In genomic region chr2:3661149-3661660, GRCh38 we compare ENCODE assay signal across 28 cellular contexts. TPM values are rescaled to one million over a fixed set of nuclear protein-coding genes. Genes with fewer than 3 reads are reported as not detected.
DNase-seq lines count a peak whose midpoint lies in the region; ATAC-seq and TF ChIP-seq lines count a peak whose summit lies in the region.
"Had no signal": no experiment of that assay in that cellular context is flagged by ENCODE, and none has a peak within 500 bp of the region (broad histone marks: within the 10 kb centered on the region; RNA-seq: fewer than 3 reads in every experiment).

No MANE protein-coding gene starts in this region.

- POLR2A ChIA-PET in activated CD4-positive, alpha-beta memory T cell treated with anti-CD3 and anti-CD28 coated beads, Interleukin-2, amount 10 ng/mL, durations not matched to agents 7 days and 5 days (lab: Charles Lee): interaction anchor here (1.6 to 3.3 kb wide), 3 partner anchors 9 to 103 kb away, joined by 4 to 20 read pairs (median 11); partner anchors contain the start of gene RNASEH1
- POLR2A ChIA-PET in activated CD4-positive, alpha-beta memory T cell treated with anti-CD3 and anti-CD28 coated beads for 36 hours (lab: Charles Lee): no interaction called here

- no peaks in the 10 kb centered on the region for H3K27me3 Mint-ChIP-seq in activated CD4-positive, alpha-beta memory T cell treated with anti-CD3 and anti-CD28 coated beads, Interleukin-2, amount 10 ng/mL, durations not matched to agents 7 days and 5 days
- H3K27me3 Mint-ChIP-seq in activated CD4-positive, alpha-beta memory T cell treated with anti-CD3 and anti-CD28 coated beads for 36 hours: peaks cover 3% of the 10 kb centered on the region
- H3K27me3 Mint-ChIP-seq in endodermal cell (ENCODE audit: insufficient read depth): no peaks in the 10 kb centered on the region
- H3K27me3 Mint-ChIP-seq in stimulated activated memory B cell treated with anti-CD40 and anti-IgM and Interleukin-4, amounts not matched to agents 10 μg/mL and 1 μg/mL and 100 μg/mL, for 72 hours: peaks cover 7% of the 10 kb centered on the region
- H3K27me3 Mint-ChIP-seq: activated naive CD8-positive, alpha-beta T cell had no signal

- no peak overlapping the region for H3K4me3 Mint-ChIP-seq in activated CD4-positive, alpha-beta memory T cell treated with anti-CD3 and anti-CD28 coated beads, Interleukin-2, amount 10 ng/mL, durations not matched to agents 7 days and 5 days
- H3K4me3 Mint-ChIP-seq in activated CD4-positive, alpha-beta memory T cell treated with anti-CD3 and anti-CD28 coated beads for 36 hours: no peak overlapping the region
- no peak overlapping the region for H3K4me3 Mint-ChIP-seq in endodermal cell
- no peak overlapping the region for H3K4me3 Mint-ChIP-seq in stimulated activated memory B cell treated with anti-CD40 and anti-IgM and Interleukin-4, amounts not matched to agents 10 μg/mL and 1 μg/mL and 100 μg/mL, for 72 hours
- H3K4me3 Mint-ChIP-seq: activated naive CD8-positive, alpha-beta T cell; T-cell had no signal

- no peak for DNase-seq in activated CD4-positive, alpha-beta memory T cell treated with anti-CD3 and anti-CD28 coated beads, Interleukin-2, amount 10 ng/mL, durations not matched to agents 7 days and 5 days
- no peak for DNase-seq in activated CD4-positive, alpha-beta memory T cell treated with anti-CD3 and anti-CD28 coated beads for 36 hours
- DNase-seq in Peyer's patch: peak in 2 of 3 donors; percentile 8 to 21
- DNase-seq in endodermal cell: no peak
- DNase-seq in activated CD4-positive, alpha-beta T cell treated with anti-CD3 and anti-CD28 coated beads for 1 hour: no peak
- DNase-seq in activated CD4-positive, alpha-beta T cell treated with anti-CD3 and anti-CD28 coated beads, Interleukin-2, amount 50 U/mL, for 4 hours: no peak
- DNase-seq: activated CD4-positive, alpha-beta T cell treated with anti-CD3 and anti-CD28 coated beads for 4 hours; GOT3; heart right ventricle; NCI-H1092 treated with DMSO at 0.1 percent for 48 hours; NCI-H2029; NCI-H2227 treated with DMSO at 0.1 percent for 48 hours; NCI-H69; right lobe of liver; stimulated activated CD4-positive, alpha-beta T cell treated with anti-CD3 and anti-CD28 coated beads, Interleukin-4, amount 100 ng/mL, for 4 hours; T-cell; testis had no signal

- intact Hi-C loops in activated CD4-positive, alpha-beta memory T cell treated with anti-CD3 and anti-CD28 coated beads for 36 hours (cut with micrococcal nuclease): no loop called here

- peaks cover 13% of the 10 kb centered on the region for H3K36me3 Mint-ChIP-seq in activated CD4-positive, alpha-beta memory T cell treated with anti-CD3 and anti-CD28 coated beads, Interleukin-2, amount 10 ng/mL, durations not matched to agents 7 days and 5 days (ENCODE audit: low read depth)
- peaks cover 2% of the 10 kb centered on the region for H3K36me3 Mint-ChIP-seq in activated CD4-positive, alpha-beta memory T cell treated with anti-CD3 and anti-CD28 coated beads for 36 hours
- H3K36me3 Mint-ChIP-seq in endodermal cell (ENCODE audit: low read depth): no peaks in the 10 kb centered on the region
- H3K36me3 Mint-ChIP-seq in stimulated activated memory B cell treated with anti-CD40 and anti-IgM and Interleukin-4, amounts not matched to agents 10 μg/mL and 1 μg/mL and 100 μg/mL, for 72 hours: no peaks in the 10 kb centered on the region
- H3K36me3 Mint-ChIP-seq: activated naive CD8-positive, alpha-beta T cell; T-cell had no signal

- H3K4me3 ChIP-seq in Peyer's patch (no peak overlapping the region), endodermal cell (ENCODE audit: low read length) (no peak overlapping the region)
- H3K4me3 ChIP-seq: ascending aorta, esophagus muscularis mucosa, heart right ventricle, lung, right lobe of liver, SJSA1, testis had no signal

- H3K36me3 ChIP-seq in Peyer's patch (no peaks in the 10 kb centered on the region), endodermal cell (ENCODE audit: control insufficient read depth, insufficient read depth, low read length) (no peaks in the 10 kb centered on the region)
- H3K36me3 ChIP-seq: ascending aorta, esophagus muscularis mucosa, heart right ventricle, right lobe of liver, SJSA1 had no signal

- TF ChIP-seq POLR2A in Peyer's patch (IDR thresholded peaks at IDR 0.05): no peak

- H3K4me1 Mint-ChIP-seq in activated CD4-positive, alpha-beta memory T cell treated with anti-CD3 and anti-CD28 coated beads, Interleukin-2, amount 10 ng/mL, durations not matched to agents 7 days and 5 days: peaks cover 32% of the 10 kb centered on the region
- peaks cover 18% of the 10 kb centered on the region for H3K4me1 Mint-ChIP-seq in activated CD4-positive, alpha-beta memory T cell treated with anti-CD3 and anti-CD28 coated beads for 36 hours (ENCODE audit: low read depth)
- peaks cover 38% of the 10 kb centered on the region for H3K4me1 Mint-ChIP-seq in endodermal cell
- H3K4me1 Mint-ChIP-seq in stimulated activated memory B cell treated with anti-CD40 and anti-IgM and Interleukin-4, amounts not matched to agents 10 μg/mL and 1 μg/mL and 100 μg/mL, for 72 hours: peaks cover 37% of the 10 kb centered on the region

- ATAC-seq in stimulated activated memory B cell treated with anti-CD40 and anti-IgM and Interleukin-4, amounts not matched to agents 10 μg/mL and 1 μg/mL and 100 μg/mL, for 72 hours: no peak
- ATAC-seq in HG02571 (IDR thresholded peaks at IDR 0.05; ENCODE audit: unreplicated experiment): no peak
- ATAC-seq: heart right ventricle, right lobe of liver, T-cell had no signal

- H3K9ac ChIP-seq in endodermal cell (ENCODE audit: extremely low read depth, low read length, poor library complexity, severe bottlenecking): no peak overlapping the region

- peak overlapping the region; percentile 79 for H3K27ac Mint-ChIP-seq in activated CD4-positive, alpha-beta memory T cell treated with anti-CD3 and anti-CD28 coated beads, Interleukin-2, amount 10 ng/mL, durations not matched to agents 7 days and 5 days
- no peak overlapping the region for H3K27ac Mint-ChIP-seq in activated CD4-positive, alpha-beta memory T cell treated with anti-CD3 and anti-CD28 coated beads for 36 hours
- H3K27ac Mint-ChIP-seq in endodermal cell: peak overlapping the region; percentile 13
- H3K27ac Mint-ChIP-seq in stimulated activated memory B cell treated with anti-CD40 and anti-IgM and Interleukin-4, amounts not matched to agents 10 μg/mL and 1 μg/mL and 100 μg/mL, for 72 hours: peak overlapping the region; percentile 34
- H3K27ac Mint-ChIP-seq: activated naive CD8-positive, alpha-beta T cell had no signal

- no peaks in the 10 kb centered on the region for H3K9me3 ChIP-seq in Peyer's patch
- no peaks in the 10 kb centered on the region for H3K9me3 ChIP-seq in endodermal cell (ENCODE audit: control insufficient read depth, low read length)
- H3K9me3 ChIP-seq: ascending aorta, esophagus muscularis mucosa, heart right ventricle, right lobe of liver, SJSA1, testis had no signal

- H3K27me3 ChIP-seq in Peyer's patch (no peaks in the 10 kb centered on the region), endodermal cell (ENCODE audit: control insufficient read depth, insufficient read depth, low read length, poor library complexity, severe bottlenecking) (no peaks in the 10 kb centered on the region)
- H3K27me3 ChIP-seq: ascending aorta, foreskin keratinocyte, right lobe of liver, SJSA1, testis had no signal

- 95 to 100% methylated on average over 3 of the region's 3 CpGs for WGBS in endodermal cell (ENCODE audit: insufficient coverage in 1 of 2, insufficient read length in 1 of 2), 2 experiments

- CTCF ChIA-PET in activated CD4-positive, alpha-beta memory T cell treated with anti-CD3 and anti-CD28 coated beads, Interleukin-2, amount 10 ng/mL, durations not matched to agents 7 days and 5 days (lab: Charles Lee): interaction anchor here (0.9 to 1.3 kb wide), 2 partner anchors 9 to 21 kb away, joined by 3 to 7 read pairs; no protein-coding TSS in a partner anchor
- CTCF ChIA-PET in activated CD4-positive, alpha-beta memory T cell treated with anti-CD3 and anti-CD28 coated beads for 36 hours (lab: Charles Lee): interaction anchor here (2.7 kb wide), 1 partner anchor 9 kb away, joined by 12 read pairs; no protein-coding TSS in a partner anchor

- no peaks in the 10 kb centered on the region for H3K4me1 ChIP-seq in Peyer's patch
- peaks cover 15% of the 10 kb centered on the region for H3K4me1 ChIP-seq in endodermal cell (ENCODE audit: control insufficient read depth, insufficient read depth, low read length)
- H3K4me1 ChIP-seq: ascending aorta, right lobe of liver, SJSA1 had no signal

- TF ChIP-seq CTCF in Peyer's patch (IDR thresholded peaks at IDR 0.05) (no peak), endodermal cell (conservative IDR thresholded peaks at IDR 0.05) (no peak)

- H3K27ac ChIP-seq in Peyer's patch (peak overlapping the region in 1 of 4 donors; percentile 38), endodermal cell (ENCODE audit: low read depth, low read length) (no peak overlapping the region)
- H3K27ac ChIP-seq: 22Rv1, ascending aorta, esophagus muscularis mucosa, heart right ventricle, right lobe of liver, SJSA1 had no signal

- peaks cover 8% of the 10 kb centered on the region for H3K9me3 Mint-ChIP-seq in activated CD4-positive, alpha-beta memory T cell treated with anti-CD3 and anti-CD28 coated beads, Interleukin-2, amount 10 ng/mL, durations not matched to agents 7 days and 5 days
- H3K9me3 Mint-ChIP-seq in activated CD4-positive, alpha-beta memory T cell treated with anti-CD3 and anti-CD28 coated beads for 36 hours: peaks cover 8% of the 10 kb centered on the region
- H3K9me3 Mint-ChIP-seq in endodermal cell: no peaks in the 10 kb centered on the region
- H3K9me3 Mint-ChIP-seq in stimulated activated memory B cell treated with anti-CD40 and anti-IgM and Interleukin-4, amounts not matched to agents 10 μg/mL and 1 μg/mL and 100 μg/mL, for 72 hours: peaks cover 3% of the 10 kb centered on the region
- H3K9me3 Mint-ChIP-seq: T-cell had no signal

RNA-seq across cellular contexts. Expression of gene ALLC, which starts 3.2 kb away (rescaled TPM):
- not detected for total RNA-seq in activated CD4-positive, alpha-beta memory T cell treated with anti-CD3 and anti-CD28 coated beads, Interleukin-2, amount 10 ng/mL, durations not matched to agents 7 days and 5 days
- not detected for total RNA-seq in activated CD4-positive, alpha-beta memory T cell treated with anti-CD3 and anti-CD28 coated beads for 36 hours
- total RNA-seq in Peyer's patch: not detected
- not detected for total RNA-seq in endodermal cell
- polyA plus RNA-seq in endodermal cell (2013, experiment 1 of 2): not detected
- polyA plus RNA-seq in endodermal cell (2013, experiment 2 of 2): not detected
- total RNA-seq: ascending aorta, cardiac septum, esophagus muscularis mucosa, foreskin keratinocyte, heart right ventricle, lung, RPMI7951, SJSA1, T-cell had no signal
- polyA plus RNA-seq: foreskin keratinocyte had no signal

RNA-seq across cellular contexts. Expression of gene DCDC2C, which starts 42.2 kb away (rescaled TPM):
- not detected for total RNA-seq in activated CD4-positive, alpha-beta memory T cell treated with anti-CD3 and anti-CD28 coated beads, Interleukin-2, amount 10 ng/mL, durations not matched to agents 7 days and 5 days
- not detected for total RNA-seq in activated CD4-positive, alpha-beta memory T cell treated with anti-CD3 and anti-CD28 coated beads for 36 hours
- total RNA-seq in Peyer's patch: not detected
- not detected for total RNA-seq in endodermal cell
- not detected for polyA plus RNA-seq in endodermal cell (2013, experiment 1 of 2)
- polyA plus RNA-seq in endodermal cell (2013, experiment 2 of 2): not detected
- total RNA-seq: cardiac septum, foreskin keratinocyte, right lobe of liver, RPMI7951, SJSA1, T-cell had no signal
- polyA plus RNA-seq: foreskin keratinocyte, heart right ventricle, lung had no signal

Comparison
In these comparisons a context has a peak if more than half of its experiments do, and no peak if none do; other contexts are left out.
1. DNase-seq: peak in Peyer's patch (2 of 3); none in activated CD4-positive, alpha-beta memory T cell treated with anti-CD3 and anti-CD28 coated beads, Interleukin-2, amount 10 ng/mL, durations not matched to agents 7 days and 5 days (single experiment), activated CD4-positive, alpha-beta memory T cell treated with anti-CD3 and anti-CD28 coated beads for 36 hours (single experiment), endodermal cell (single experiment), activated CD4-positive, alpha-beta T cell treated with anti-CD3 and anti-CD28 coated beads for 1 hour (single experiment) and activated CD4-positive, alpha-beta T cell treated with anti-CD3 and anti-CD28 coated beads, Interleukin-2, amount 50 U/mL, for 4 hours (0 of 2).